ENCODE assay signal across 7 cellular contexts in the genomic region with DNA sequence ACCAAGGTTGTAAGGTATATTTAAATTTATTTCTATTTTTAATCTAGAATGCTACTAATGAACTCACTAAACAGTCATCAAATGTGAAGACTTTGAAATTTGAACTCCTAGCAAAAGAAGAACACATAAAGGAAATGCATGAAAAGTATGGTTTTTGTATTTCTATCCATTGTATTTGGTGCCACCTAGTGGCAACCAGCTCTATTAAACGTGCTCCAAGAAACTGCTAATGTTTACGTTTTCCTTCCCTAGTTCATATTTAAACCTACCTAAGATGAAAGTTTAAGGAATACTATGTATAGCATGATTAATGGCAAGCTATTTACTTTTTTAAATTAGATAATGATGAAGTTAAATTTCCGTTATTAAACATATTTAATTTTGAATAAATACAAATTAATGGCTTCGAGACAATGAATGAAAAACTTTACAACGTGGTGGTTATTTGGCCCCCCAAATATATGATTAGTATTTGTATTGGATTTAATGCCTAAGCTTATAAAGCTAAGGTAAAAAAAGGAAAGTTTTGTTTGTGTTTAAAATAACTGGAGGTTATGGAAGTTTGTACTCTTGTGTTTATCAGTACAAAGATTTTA.
DNase-seq lines count a peak whose midpoint lies in the region; ATAC-seq and TF ChIP-seq lines count a peak whose summit lies in the region.

No MANE protein-coding gene starts in this region.

- DNase-seq in SJCRH30, result peak; percentile 24 to 74
- no peak for DNase-seq in esophagus muscularis mucosa (ENCODE audit: extremely low spot score)
- no peak for DNase-seq in osteoblast (ENCODE audit: insufficient read length, low spot score, missing footprints)
- no peak for DNase-seq in HuH-7 (ENCODE audit: low spot score)

- no peak overlapping the region for H3K27ac ChIP-seq in DOHH2 (ENCODE audit: low read depth, low read length)
- no peak overlapping the region for H3K27ac ChIP-seq in SJCRH30
- no peak overlapping the region for H3K27ac ChIP-seq in esophagus muscularis mucosa (replicated peaks in 1 of 4)
- no peak overlapping the region for H3K27ac ChIP-seq in osteoblast (ENCODE audit: low read depth, low read length)

- TF ChIP-seq POLR2A in esophagus muscularis mucosa (IDR thresholded peaks at IDR 0.05; ENCODE audit: low read depth), result no peak

- H3K9me2 ChIP-seq in DOHH2 (replicated peaks; ENCODE audit: control insufficient read depth, low read length) (no peaks in the 10 kb centered on the region), Loucy (replicated peaks; ENCODE audit: low read depth, low read length) (no peaks in the 10 kb centered on the region)

- H2AFZ ChIP-seq in Loucy (ENCODE audit: low read length), result no peak overlapping the region
- H2AFZ ChIP-seq in osteoblast (ENCODE audit: low read length), result no peak overlapping the region

- peak; percentile 63 for ATAC-seq in GM19328 (IDR thresholded peaks at IDR 0.05; ENCODE audit: unreplicated experiment)

- H3K4me3 ChIP-seq in DOHH2 (ENCODE audit: low read length) (no peak overlapping the region), Loucy (ENCODE audit: low read length, poor library complexity, severe bottlenecking) (no peak overlapping the region), SJCRH30 (no peak overlapping the region), esophagus muscularis mucosa (no peak overlapping the region), osteoblast (ENCODE audit: insufficient read depth, low read length) (no peak overlapping the region)

- H3K36me3 ChIP-seq in DOHH2 (ENCODE audit: control insufficient read depth, low read length) (no peaks in the 10 kb centered on the region), Loucy (ENCODE audit: insufficient read depth, low read length) (0 out of 2 replicates have a peak, but pooled peaks cover 7% of the 10 kb centered on the region), SJCRH30 (peaks cover 3% of the 10 kb centered on the region; the same call in 1 of the 2 replicates), esophagus muscularis mucosa (peaks cover 0 to 21% (median 11%) of the 10 kb centered on the region in 4 donors), osteoblast (ENCODE audit: insufficient read depth, low read length) (peaks cover 8% of the 10 kb centered on the region)

- H3K4me2 ChIP-seq in DOHH2 (ENCODE audit: low read length) (no peak overlapping the region), Loucy (ENCODE audit: low read depth, low read length, poor library complexity, severe bottlenecking) (no peak overlapping the region), osteoblast (ENCODE audit: insufficient read depth, low read length) (no peak overlapping the region)

- 47% methylated on average over 5 of the region's 5 CpGs for WGBS in esophagus muscularis mucosa

- H3K9ac ChIP-seq in Loucy (ENCODE audit: low read depth, low read length, poor library complexity, severe bottlenecking), result no peak overlapping the region

- TF ChIP-seq CTCF in DOHH2 (IDR thresholded peaks at IDR 0.05; ENCODE audit: low read depth, low read length, poor library complexity, severe bottlenecking), result peak; percentile 56
- peak; percentile 83 for TF ChIP-seq CTCF in Loucy (conservative IDR thresholded peaks at IDR 0.05; ENCODE audit: low read length)
- peak; percentile 70 to 80 (median 73) for TF ChIP-seq CTCF in esophagus muscularis mucosa (IDR thresholded peaks at IDR 0.05)
- peak; percentile 75 for TF ChIP-seq CTCF in osteoblast (IDR thresholded peaks at IDR 0.05; ENCODE audit: extremely low read depth, low read depth, low read length)

- intact Hi-C loops in esophagus muscularis mucosa (cut with DNase I), result loop anchor here (2.0 to 10.0 kb wide), 2 partner anchors 346 to 1588 kb away; no protein-coding TSS in a partner anchor

- H3K4me1 ChIP-seq in DOHH2 (ENCODE audit: control insufficient read depth, low read length) (no peaks in the 10 kb centered on the region), Loucy (ENCODE audit: insufficient read depth, low read length, poor library complexity, severe bottlenecking) (no peaks in the 10 kb centered on the region), SJCRH30 (no peaks in the 10 kb centered on the region), esophagus muscularis mucosa (no peaks in the 10 kb centered on the region), osteoblast (ENCODE audit: insufficient read depth, low read length) (no peaks in the 10 kb centered on the region)

- no peaks in the 10 kb centered on the region for H4K20me1 ChIP-seq in DOHH2 (ENCODE audit: control insufficient read depth, insufficient read depth, low read depth, low read length)
- H4K20me1 ChIP-seq in Loucy (ENCODE audit: insufficient read depth, low read length, poor library complexity, severe bottlenecking), result no peaks in the 10 kb centered on the region
- no peaks in the 10 kb centered on the region for H4K20me1 ChIP-seq in osteoblast (ENCODE audit: insufficient read depth, low read length)

- H3K9me3 ChIP-seq in DOHH2 (ENCODE audit: control insufficient read depth, insufficient read depth, low read length) (no peaks in the 10 kb centered on the region), Loucy (ENCODE audit: insufficient read depth, low read depth, low read length) (no peaks in the 10 kb centered on the region), SJCRH30 (replicated peaks) (no peaks in the 10 kb centered on the region), esophagus muscularis mucosa (no peaks in the 10 kb centered on the region), osteoblast (ENCODE audit: low read depth, low read length) (no peaks in the 10 kb centered on the region)

- no peaks in the 10 kb centered on the region for H3K27me3 ChIP-seq in DOHH2 (ENCODE audit: control insufficient read depth, low read length)
- no peaks in the 10 kb centered on the region for H3K27me3 ChIP-seq in Loucy (ENCODE audit: insufficient read depth, low read length, poor library complexity, severe bottlenecking)
- H3K27me3 ChIP-seq in SJCRH30, result no peaks in the 10 kb centered on the region
- no peaks in the 10 kb centered on the region for H3K27me3 ChIP-seq in esophagus muscularis mucosa
- no peaks in the 10 kb centered on the region for H3K27me3 ChIP-seq in osteoblast (ENCODE audit: insufficient read depth, low read length)

- H3F3A ChIP-seq in DOHH2 (ENCODE audit: control insufficient read depth, insufficient read depth) (no peaks in the 10 kb centered on the region), Loucy (ENCODE audit: low read depth) (no peaks in the 10 kb centered on the region)

- H3K79me2 ChIP-seq in DOHH2 (ENCODE audit: control insufficient read depth, low read length) (no peaks in the 10 kb centered on the region), Loucy (ENCODE audit: insufficient read depth, low read length) (no peaks in the 10 kb centered on the region), osteoblast (ENCODE audit: insufficient read depth, low read length) (no peaks in the 10 kb centered on the region)

- TF ChIP-seq EP300 in esophagus muscularis mucosa (IDR thresholded peaks at IDR 0.05), result no peak

Comparison
In these comparisons a context has a peak if more than half of its experiments do, and no peak if none do; other contexts are left out.
1. DNase-seq: peak in SJCRH30 (2 of 2); none in esophagus muscularis mucosa (single experiment), osteoblast (single experiment) and HuH-7 (single experiment).
2. Peak in every context shown above with its lines, with median percentiles within 50 percentile points of each other: CTCF ChIP-seq.